Comparison of ENCODE assay signal across 1 cellular context in the genomic region with DNA sequence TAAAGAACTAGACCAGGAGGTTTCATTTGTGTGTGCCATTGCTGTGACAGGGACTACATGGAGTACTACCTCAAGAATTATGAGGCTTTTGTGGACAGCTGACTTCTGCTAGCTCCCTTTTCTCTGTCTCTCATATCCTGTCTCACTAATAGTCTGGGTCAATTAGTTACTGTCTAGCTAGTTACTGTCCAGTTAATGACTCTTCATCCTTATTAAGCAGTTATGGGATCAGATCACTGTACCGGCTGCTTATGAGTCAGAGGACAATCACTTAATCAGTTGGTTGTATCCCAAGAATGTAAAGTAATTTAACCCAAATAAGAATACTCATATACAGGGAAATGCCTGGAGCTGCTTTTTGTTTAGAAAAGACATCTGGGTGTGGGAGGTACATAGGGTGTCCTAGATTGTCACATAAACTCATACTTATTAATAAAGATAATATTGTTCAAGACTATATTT.
TF ChIP-seq lines count a peak whose summit lies in the region.

No MANE protein-coding gene starts in this region.

TF ChIP-seq in HCT116, 20 proteins besides CTCF, POLR2A, EP300 and RAD21 (continued from another document):
- TF ChIP-seq ZBTB33 (IDR thresholded peaks at IDR 0.05; ENCODE audit: extremely low read depth, insufficient replicate concordance, low read length) (no peak), ELF1 (IDR thresholded peaks at IDR 0.05; ENCODE audit: borderline replicate concordance, low read depth) (no peak), SRF (IDR thresholded peaks at IDR 0.05; ENCODE audit: low read depth) (no peak), TCF7L2 (IDR thresholded peaks at IDR 0.05; ENCODE audit: borderline replicate concordance, extremely low read depth, insufficient read depth, insufficient read length) (no peak), EZH2phosphoT487 (IDR thresholded peaks at IDR 0.05; ENCODE audit: borderline replicate concordance) (no peak), EGR1 (IDR thresholded peaks at IDR 0.05; ENCODE audit: low read depth) (no peak), POLR2AphosphoS5 (IDR thresholded peaks at IDR 0.05; ENCODE audit: low read depth, low read length) (no peak), CBX3 (IDR thresholded peaks at IDR 0.05; ENCODE audit: low read depth) (no peak), SIN3A (IDR thresholded peaks at IDR 0.05; ENCODE audit: low read depth) (no peak), ATF3 (IDR thresholded peaks at IDR 0.05) (no peak), CEBPB (IDR thresholded peaks at IDR 0.05; ENCODE audit: low read depth) (no peak), FOSL1 (IDR thresholded peaks at IDR 0.05; ENCODE audit: low read depth) (no peak)
- TF ChIP-seq, protein P1, sequence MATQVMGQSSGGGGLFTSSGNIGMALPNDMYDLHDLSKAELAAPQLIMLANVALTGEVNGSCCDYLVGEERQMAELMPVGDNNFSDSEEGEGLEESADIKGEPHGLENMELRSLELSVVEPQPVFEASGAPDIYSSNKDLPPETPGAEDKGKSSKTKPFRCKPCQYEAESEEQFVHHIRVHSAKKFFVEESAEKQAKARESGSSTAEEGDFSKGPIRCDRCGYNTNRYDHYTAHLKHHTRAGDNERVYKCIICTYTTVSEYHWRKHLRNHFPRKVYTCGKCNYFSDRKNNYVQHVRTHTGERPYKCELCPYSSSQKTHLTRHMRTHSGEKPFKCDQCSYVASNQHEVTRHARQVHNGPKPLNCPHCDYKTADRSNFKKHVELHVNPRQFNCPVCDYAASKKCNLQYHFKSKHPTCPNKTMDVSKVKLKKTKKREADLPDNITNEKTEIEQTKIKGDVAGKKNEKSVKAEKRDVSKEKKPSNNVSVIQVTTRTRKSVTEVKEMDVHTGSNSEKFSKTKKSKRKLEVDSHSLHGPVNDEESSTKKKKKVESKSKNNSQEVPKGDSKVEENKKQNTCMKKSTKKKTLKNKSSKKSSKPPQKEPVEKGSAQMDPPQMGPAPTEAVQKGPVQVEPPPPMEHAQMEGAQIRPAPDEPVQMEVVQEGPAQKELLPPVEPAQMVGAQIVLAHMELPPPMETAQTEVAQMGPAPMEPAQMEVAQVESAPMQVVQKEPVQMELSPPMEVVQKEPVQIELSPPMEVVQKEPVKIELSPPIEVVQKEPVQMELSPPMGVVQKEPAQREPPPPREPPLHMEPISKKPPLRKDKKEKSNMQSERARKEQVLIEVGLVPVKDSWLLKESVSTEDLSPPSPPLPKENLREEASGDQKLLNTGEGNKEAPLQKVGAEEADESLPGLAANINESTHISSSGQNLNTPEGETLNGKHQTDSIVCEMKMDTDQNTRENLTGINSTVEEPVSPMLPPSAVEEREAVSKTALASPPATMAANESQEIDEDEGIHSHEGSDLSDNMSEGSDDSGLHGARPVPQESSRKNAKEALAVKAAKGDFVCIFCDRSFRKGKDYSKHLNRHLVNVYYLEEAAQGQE (IDR thresholded peaks at IDR 0.05; ENCODE audit: low read depth): no peak
TF ChIP-seq in HCT116: peak in this region for 0.
